In genomic region chr11:9568854-9569587, GRCh38 we compare ENCODE assay signal across 8 cellular contexts. TPM values are rescaled to one million over a fixed set of nuclear protein-coding genes. Genes with fewer than 3 reads are reported as not detected.
DNase-seq lines count a peak whose midpoint lies in the region; ATAC-seq and TF ChIP-seq lines count a peak whose summit lies in the region.

No MANE protein-coding gene starts in this region.

- no peak for TF ChIP-seq CTCF in fibroblast of lung (conservative IDR thresholded peaks at IDR 0.05 in 1 of 2, IDR thresholded peaks at IDR 0.05 in 1 of 2; ENCODE audit: low read depth in 1 of 2, low read length in 2 of 2)

- peak overlapping the region; percentile 71 for H3K4me2 ChIP-seq in fibroblast of lung (ENCODE audit: extremely low read depth, insufficient read depth, low read length)

- H3K9me3 ChIP-seq in HUES48 (ENCODE audit: control insufficient read depth, insufficient read depth, low read length) (no peaks in the 10 kb centered on the region), fibroblast of lung (ENCODE audit: control insufficient read depth, insufficient read depth, low read depth, low read length) (no peaks in the 10 kb centered on the region)

- no peaks in the 10 kb centered on the region for H3K27me3 ChIP-seq in HUES48 (ENCODE audit: control insufficient read depth, insufficient read depth, low read length)
- H3K27me3 ChIP-seq in fibroblast of lung (ENCODE audit: control insufficient read depth, insufficient read depth, low read length) = no peaks in the 10 kb centered on the region

- DNase-seq in CD1c-positive myeloid dendritic cell (ENCODE audit: extremely low spot score) (peak; percentile 60), SKM-1 treated with dmso at 0.1 percent for 144 hours (lab: John Stamatoyannopoulos, UW; ENCODE audit: unreplicated experiment) (peak; percentile 66), fibroblast of lung (ENCODE audit: low read depth in 2 of 2) (peak; percentile 91 to 95), non-pigmented ciliary epithelial cell (ENCODE audit: low read depth) (peak; percentile 81), GM19240 (ENCODE audit: insufficient read length, low spot score) (no peak)

- H3K36me3 ChIP-seq in HUES48 (ENCODE audit: control insufficient read depth, insufficient read depth, low read length) = no peaks in the 10 kb centered on the region
- H3K36me3 ChIP-seq in fibroblast of lung (ENCODE audit: control insufficient read depth, insufficient read depth, low read length) = no peaks in the 10 kb centered on the region

- H3K27ac ChIP-seq in HUES48 (ENCODE audit: low read depth, low read length) = peak overlapping the region; percentile 94
- H3K27ac ChIP-seq in fibroblast of lung (ENCODE audit: insufficient read depth, low read length) = peak overlapping the region; percentile 77

- ATAC-seq in GM18505 (IDR thresholded peaks at IDR 0.05; ENCODE audit: unreplicated experiment) = no peak
- no peak for ATAC-seq in GM21447 (IDR thresholded peaks at IDR 0.05; ENCODE audit: unreplicated experiment)

- H3K4me1 ChIP-seq in HUES48 (ENCODE audit: control insufficient read depth, insufficient read depth, low read length) (peaks cover 57% of the 10 kb centered on the region), fibroblast of lung (ENCODE audit: control insufficient read depth, extremely low read depth, insufficient read depth, low read length) (peaks cover 19% of the 10 kb centered on the region)

- no peak for TF ChIP-seq POLR2A in GM18505 (IDR thresholded peaks at IDR 0.05; ENCODE audit: borderline replicate concordance, extremely low read depth, insufficient read depth, insufficient read length)

- H2AFZ ChIP-seq in fibroblast of lung (ENCODE audit: low read length) = no peak overlapping the region

- H3K4me3 ChIP-seq in HUES48 (ENCODE audit: low read depth, low read length) (peak overlapping the region; percentile 27), fibroblast of lung (replicated peaks in 1 of 4; ENCODE audit: control extremely low read depth in 1 of 4, insufficient read depth in 1 of 4, low read depth in 3 of 4, low read length in 4 of 4) (peak overlapping the region in 2 of 4 experiments; percentile 11 to 32)

- peak overlapping the region; percentile 54 for H3K9ac ChIP-seq in HUES48 (ENCODE audit: low read depth, low read length)
- H3K9ac ChIP-seq in fibroblast of lung (ENCODE audit: insufficient read depth, low read length) = peak overlapping the region; percentile 35

- peaks cover 5% of the 10 kb centered on the region for H3K79me2 ChIP-seq in fibroblast of lung (ENCODE audit: control insufficient read depth, insufficient read depth, low read length)

- no peaks in the 10 kb centered on the region for H4K20me1 ChIP-seq in fibroblast of lung (ENCODE audit: control insufficient read depth, extremely low read depth, insufficient read depth, low read length)

RNA-seq across cellular contexts. Expression of gene WEE1, which starts 4.4 kb away (rescaled TPM):
- 24.4 and 55.2 TPM in 2 replicates for total RNA-seq in fibroblast of lung
- 47.2 and 77.5 TPM in 2 replicates for polyA plus RNA-seq in fibroblast of lung
- polyA plus RNA-seq in fibroblast of lung (2012) = 21.4 and 34.6 TPM in 2 replicates
- 4.4 and 8.8 TPM in 2 replicates for polyA minus RNA-seq in fibroblast of lung (ENCODE audit: low replicate concordance)
